Comparison of ENCODE assay signal across 36 cellular contexts in the genomic region with DNA sequence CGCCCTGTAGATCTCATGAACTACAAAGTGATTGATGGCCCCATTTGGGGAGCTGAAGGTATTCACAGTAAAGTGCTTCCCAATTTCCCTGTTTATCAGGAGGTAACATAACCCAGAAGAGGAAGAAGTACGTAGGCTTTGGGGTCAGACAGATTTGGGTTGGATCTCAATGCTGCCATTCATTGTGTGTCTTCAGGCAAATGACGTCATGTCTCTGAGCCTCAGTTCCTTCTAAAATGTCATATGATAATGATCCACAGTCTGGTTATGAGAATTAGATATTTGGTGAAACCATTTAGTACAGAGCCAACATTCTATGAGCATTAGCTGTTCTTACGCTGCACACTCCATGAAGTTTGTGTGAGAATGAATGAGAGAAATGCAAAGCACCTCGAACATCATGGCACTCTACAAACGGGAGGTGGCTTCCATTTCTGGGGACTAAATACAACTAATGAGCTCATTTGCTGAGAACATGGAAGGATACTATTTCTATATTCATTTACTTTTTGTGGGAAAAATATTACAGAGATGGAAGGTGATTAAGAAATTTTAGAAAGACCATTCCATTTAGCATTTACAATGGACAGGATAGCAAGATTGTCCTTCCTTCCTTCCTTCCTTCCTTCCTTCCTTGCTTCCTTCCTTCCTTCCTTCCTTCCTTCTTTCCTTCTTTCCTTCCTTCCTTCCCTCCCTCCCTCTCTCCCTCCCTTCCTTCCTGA. TPM values are rescaled to one million over a fixed set of nuclear protein-coding genes. Genes with fewer than 3 reads are reported as not detected.
"Had no signal": no experiment of that assay in that cellular context is flagged by ENCODE, and none has a peak within 500 bp of the region (broad histone marks: within the 10 kb centered on the region; RNA-seq: fewer than 3 reads in every experiment).

No MANE protein-coding gene starts in this region.

- H3K4me1 ChIP-seq: esophagus squamous epithelium, gastroesophageal sphincter had no signal

- DNase-seq: activated B cell treated with CpG ODN at 0.5 μM for 24 hours; activated CD4-positive, alpha-beta memory T cell treated with anti-CD3 and anti-CD28 coated beads for 36 hours; activated CD4-positive, alpha-beta T cell treated with anti-CD3 and anti-CD28 coated beads for 36 hours; activated CD4-positive, alpha-beta T cell treated with anti-CD3 and anti-CD28 coated beads, Interleukin-2, amount 10 ng/mL, durations not matched to agents 24 days and 14 days; activated CD8-positive, alpha-beta memory T cell treated with anti-CD3 and anti-CD28 coated beads, Interleukin-2, amount 10 ng/mL, durations not matched to agents 7 days and 5 days; activated CD8-positive, alpha-beta memory T cell treated with anti-CD3 and anti-CD28 coated beads, Interleukin-2, amount 50 U/mL, for 4 hours; activated CD8-positive, alpha-beta T cell treated with anti-CD3 and anti-CD28 coated beads, Interleukin-2, amount 10 ng/mL, durations not matched to agents 7 days and 5 days; activated effector memory CD4-positive, alpha-beta T cell treated with anti-CD3 and anti-CD28 coated beads, Interleukin-2, amount 50 U/mL, for 16 hours; activated naive CD4-positive, alpha-beta T cell treated with anti-CD3 and anti-CD28 coated beads for 36 hours; activated naive CD8-positive, alpha-beta T cell treated with anti-CD3 and anti-CD28 coated beads for 36 hours; activated naive CD8-positive, alpha-beta T cell treated with anti-CD3 and anti-CD28 coated beads, Interleukin-2, amount 50 U/mL, for 24 hours; activated T-cell treated with anti-CD3 and anti-CD28 coated beads, Interleukin-2, amount 50 U/mL, for 1 hour; activated T-cell treated with anti-CD3 and anti-CD28 coated beads, Interleukin-2, amount 50 U/mL, for 48 hours; adrenal gland; amygdala; aorta; body of pancreas; cortex of kidney; dermis blood vessel endothelial cell; effector CD4-positive, alpha-beta T cell; effector memory CD8-positive, alpha-beta T cell; esophagus squamous epithelium; foreskin melanocyte; heart right ventricle; T-helper 17 cell; T1000; WERI-Rb-1 had no signal

- H3K4me1 Mint-ChIP-seq: activated B cell treated with CpG ODN at 0.5 μM for 24 hours; activated CD4-positive, alpha-beta T cell treated with anti-CD3 and anti-CD28 coated beads for 36 hours; activated CD4-positive, alpha-beta T cell treated with anti-CD3 and anti-CD28 coated beads, Interleukin-2, amount 10 ng/mL, durations not matched to agents 24 days and 14 days; activated CD8-positive, alpha-beta memory T cell treated with anti-CD3 and anti-CD28 coated beads, Interleukin-2, amount 10 ng/mL, durations not matched to agents 7 days and 5 days; activated naive CD4-positive, alpha-beta T cell treated with anti-CD3 and anti-CD28 coated beads, Interleukin-2, amount 50 U/mL, for 24 hours; activated naive CD8-positive, alpha-beta T cell treated with anti-CD3 and anti-CD28 coated beads for 36 hours; activated naive CD8-positive, alpha-beta T cell treated with anti-CD3 and anti-CD28 coated beads, Interleukin-2, amount 50 U/mL, for 24 hours; T-helper 17 cell had no signal

- H3K4me3 ChIP-seq: adrenal gland, body of pancreas, esophagus squamous epithelium, gastroesophageal sphincter, heart right ventricle had no signal

- H3K9me3 ChIP-seq: adrenal gland, body of pancreas, esophagus squamous epithelium, gastroesophageal sphincter, heart right ventricle had no signal

- H3K4me3 Mint-ChIP-seq: activated B cell treated with CpG ODN at 0.5 μM for 24 hours; activated CD4-positive, alpha-beta memory T cell treated with anti-CD3 and anti-CD28 coated beads for 36 hours; activated CD4-positive, alpha-beta T cell treated with anti-CD3 and anti-CD28 coated beads for 36 hours; activated CD4-positive, alpha-beta T cell treated with anti-CD3 and anti-CD28 coated beads, Interleukin-2, amount 10 ng/mL, durations not matched to agents 24 days and 14 days; activated CD8-positive, alpha-beta memory T cell treated with anti-CD3 and anti-CD28 coated beads, Interleukin-2, amount 10 ng/mL, durations not matched to agents 7 days and 5 days; activated CD8-positive, alpha-beta T cell treated with anti-CD3 and anti-CD28 coated beads, Interleukin-2, amount 10 ng/mL, durations not matched to agents 7 days and 5 days; activated naive CD4-positive, alpha-beta T cell treated with anti-CD3 and anti-CD28 coated beads for 36 hours; activated naive CD4-positive, alpha-beta T cell treated with anti-CD3 and anti-CD28 coated beads, Interleukin-2, amount 50 U/mL, for 24 hours; activated naive CD8-positive, alpha-beta T cell treated with anti-CD3 and anti-CD28 coated beads for 36 hours; activated naive CD8-positive, alpha-beta T cell treated with anti-CD3 and anti-CD28 coated beads, Interleukin-2, amount 50 U/mL, for 24 hours; activated T-helper 1 cell treated with anti-CD3 and anti-CD28 coated beads, Interleukin-12 subunit alpha, Interleukin-12 subunit beta, Interleukin-2, Interleukin-4 antibody, amounts not matched to agents 30 ng/mL and 10 ng/mL and 1 ng/mL, durations not matched to agents 14 hours and 24 hours and 36 hours; effector memory CD8-positive, alpha-beta T cell; T-helper 17 cell; T-helper 2 cell treated with Interferon-gamma antibody and Interleukin-4, amounts not matched to agents 5 μg/mL and 100 μg/mL, for 36 hours had no signal

- H3K36me3 ChIP-seq: adrenal gland, esophagus squamous epithelium, gastroesophageal sphincter, heart right ventricle, WERI-Rb-1 had no signal

- ATAC-seq: activated CD4-positive, alpha-beta T cell treated with anti-CD3 and anti-CD28 coated beads for 36 hours; activated CD4-positive, CD25-positive, alpha-beta regulatory T cell treated with anti-CD3 and anti-CD28 coated beads, Interleukin-2, amount 50 U/mL, for 24 hours; activated CD8-positive, alpha-beta memory T cell treated with anti-CD3 and anti-CD28 coated beads, Interleukin-2, amount 10 ng/mL, durations not matched to agents 7 days and 5 days; activated CD8-positive, alpha-beta T cell treated with anti-CD3 and anti-CD28 coated beads, Interleukin-2, amount 10 ng/mL, durations not matched to agents 7 days and 5 days; activated naive CD8-positive, alpha-beta T cell treated with anti-CD3 and anti-CD28 coated beads, Interleukin-2, amount 50 U/mL, for 24 hours; body of pancreas; effector memory CD8-positive, alpha-beta T cell; gastroesophageal sphincter; heart right ventricle; T-helper 17 cell had no signal

- H3K27me3 ChIP-seq: adrenal gland, body of pancreas, esophagus squamous epithelium, gastroesophageal sphincter had no signal

- H3K9me3 Mint-ChIP-seq: activated B cell treated with CpG ODN at 0.5 μM for 24 hours; activated CD4-positive, alpha-beta memory T cell treated with anti-CD3 and anti-CD28 coated beads for 36 hours; activated CD4-positive, alpha-beta T cell treated with anti-CD3 and anti-CD28 coated beads, Interleukin-2, amount 10 ng/mL, durations not matched to agents 24 days and 14 days; activated naive CD4-positive, alpha-beta T cell treated with anti-CD3 and anti-CD28 coated beads for 36 hours; activated naive CD4-positive, alpha-beta T cell treated with anti-CD3 and anti-CD28 coated beads, Interleukin-2, amount 50 U/mL, for 24 hours; activated naive CD8-positive, alpha-beta T cell treated with anti-CD3 and anti-CD28 coated beads for 36 hours; activated naive CD8-positive, alpha-beta T cell treated with anti-CD3 and anti-CD28 coated beads, Interleukin-2, amount 50 U/mL, for 24 hours; activated T-helper 1 cell treated with anti-CD3 and anti-CD28 coated beads, Interleukin-12 subunit alpha, Interleukin-12 subunit beta, Interleukin-2, Interleukin-4 antibody, amounts not matched to agents 30 ng/mL and 10 ng/mL and 1 ng/mL, durations not matched to agents 14 hours and 24 hours and 36 hours; activated T-helper 2 cell treated with anti-CD3 and anti-CD28 coated beads, Interferon-gamma antibody, Interleukin-2, Interleukin-4, amounts not matched to agents 10 μg/mL and 5 μg/mL and 100 μg/mL, durations not matched to agents 14 hours and 24 hours and 36 hours; effector memory CD8-positive, alpha-beta T cell; T-helper 2 cell treated with Interferon-gamma antibody and Interleukin-4, amounts not matched to agents 5 μg/mL and 100 μg/mL, for 36 hours had no signal

- H3K36me3 Mint-ChIP-seq: activated CD4-positive, alpha-beta memory T cell treated with anti-CD3 and anti-CD28 coated beads for 36 hours; activated CD8-positive, alpha-beta memory T cell treated with anti-CD3 and anti-CD28 coated beads, Interleukin-2, amount 10 ng/mL, durations not matched to agents 7 days and 5 days; activated naive CD4-positive, alpha-beta T cell treated with anti-CD3 and anti-CD28 coated beads, Interleukin-2, amount 50 U/mL, for 24 hours; activated naive CD8-positive, alpha-beta T cell treated with anti-CD3 and anti-CD28 coated beads for 36 hours had no signal

- H3K27ac ChIP-seq: adrenal gland, body of pancreas, epithelial cell of prostate, esophagus squamous epithelium, gastroesophageal sphincter, heart right ventricle, WERI-Rb-1 had no signal

- H3K27ac Mint-ChIP-seq: activated B cell treated with CpG ODN at 0.5 μM for 24 hours; activated CD4-positive, alpha-beta memory T cell treated with anti-CD3 and anti-CD28 coated beads for 36 hours; activated CD4-positive, alpha-beta T cell treated with anti-CD3 and anti-CD28 coated beads for 36 hours; activated CD4-positive, alpha-beta T cell treated with anti-CD3 and anti-CD28 coated beads, Interleukin-2, amount 10 ng/mL, durations not matched to agents 24 days and 14 days; activated CD8-positive, alpha-beta memory T cell treated with anti-CD3 and anti-CD28 coated beads, Interleukin-2, amount 10 ng/mL, durations not matched to agents 7 days and 5 days; activated CD8-positive, alpha-beta T cell treated with anti-CD3 and anti-CD28 coated beads, Interleukin-2, amount 10 ng/mL, durations not matched to agents 7 days and 5 days; activated naive CD4-positive, alpha-beta T cell treated with anti-CD3 and anti-CD28 coated beads for 36 hours; activated naive CD4-positive, alpha-beta T cell treated with anti-CD3 and anti-CD28 coated beads, Interleukin-2, amount 50 U/mL, for 24 hours; activated naive CD8-positive, alpha-beta T cell treated with anti-CD3 and anti-CD28 coated beads for 36 hours; activated naive CD8-positive, alpha-beta T cell treated with anti-CD3 and anti-CD28 coated beads, Interleukin-2, amount 50 U/mL, for 24 hours; activated T-helper 1 cell treated with anti-CD3 and anti-CD28 coated beads, Interleukin-12 subunit alpha, Interleukin-12 subunit beta, Interleukin-2, Interleukin-4 antibody, amounts not matched to agents 30 ng/mL and 10 ng/mL and 1 ng/mL, durations not matched to agents 14 hours and 24 hours and 36 hours; activated T-helper 2 cell treated with anti-CD3 and anti-CD28 coated beads, Interferon-gamma antibody, Interleukin-2, Interleukin-4, amounts not matched to agents 10 μg/mL and 5 μg/mL and 100 μg/mL, durations not matched to agents 14 hours and 24 hours and 36 hours; effector memory CD8-positive, alpha-beta T cell; T-helper 17 cell; T-helper 2 cell treated with Interferon-gamma antibody and Interleukin-4, amounts not matched to agents 5 μg/mL and 100 μg/mL, for 36 hours had no signal

- FAIRE-seq: colon, endothelial cell of umbilical vein had no signal

RNA-seq across cellular contexts. Expression of a gene that starts 13.8 kb away (rescaled TPM):
- total RNA-seq: activated B cell treated with CpG ODN at 0.5 μM for 24 hours; activated CD4-positive, alpha-beta T cell treated with anti-CD3 and anti-CD28 coated beads for 36 hours had no signal
